Comparison of ENCODE assay signal across 8 cellular contexts in the genomic region with DNA sequence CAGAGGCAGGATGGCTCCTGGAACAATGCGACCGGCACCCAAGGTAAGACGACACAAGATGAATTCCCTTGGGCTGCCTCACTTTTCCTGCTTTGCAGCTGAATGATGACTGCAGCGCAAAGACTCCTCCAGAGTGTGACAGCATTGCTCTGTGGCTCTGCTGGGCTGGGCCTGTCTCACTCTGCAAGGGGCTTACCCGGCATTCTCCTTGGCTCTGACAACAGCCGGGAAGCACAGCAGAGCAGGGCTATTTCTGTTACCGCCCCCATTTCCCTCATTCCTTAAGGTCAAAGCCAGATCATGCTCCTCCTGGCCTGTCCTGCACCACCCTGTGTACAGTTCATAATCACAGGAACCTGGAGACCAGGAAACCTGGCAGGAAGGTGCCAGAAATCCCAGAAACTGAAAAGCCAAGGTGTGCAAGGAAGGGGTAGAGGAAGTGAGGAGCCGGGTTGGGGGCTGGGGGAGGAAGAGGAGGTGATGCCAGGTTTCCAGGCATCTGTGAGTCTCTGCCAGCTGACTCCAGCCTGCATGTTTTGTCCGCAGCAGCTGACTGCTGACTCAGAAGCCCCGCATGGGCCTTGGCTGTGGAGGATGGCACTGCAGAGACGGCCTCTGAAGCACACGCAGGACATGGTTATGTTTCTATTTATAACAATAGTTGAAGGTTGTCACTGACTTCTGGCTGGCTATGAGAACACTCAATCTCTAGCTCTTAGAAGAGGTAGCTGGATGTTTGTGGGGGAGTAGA.
DNase-seq lines count a peak whose midpoint lies in the region; ATAC-seq, FAIRE-seq and TF ChIP-seq lines count a peak whose summit lies in the region.

No MANE protein-coding gene starts in this region.

- TF ChIP-seq CTCF in AG04450 (IDR thresholded peaks at IDR 0.05; ENCODE audit: low read depth, low read length) = peak; percentile 45
- no peak for TF ChIP-seq CTCF in colonic mucosa (IDR thresholded peaks at IDR 0.05)
- TF ChIP-seq CTCF in HepG2 (CRISPR knock-in tag; IDR thresholded peaks at IDR 0.05) = peak; percentile 61

- H3K27me3 ChIP-seq in AG04450 (ENCODE audit: control insufficient read depth, insufficient read depth, low read length) (no peaks in the 10 kb centered on the region), colonic mucosa (no peaks in the 10 kb centered on the region), HepG2 (ENCODE audit: control insufficient read depth in 1 of 2, insufficient read depth in 2 of 2, low read length in 2 of 2) (no peaks in the 10 kb centered on the region), subcutaneous abdominal adipose tissue (ENCODE audit: control insufficient read depth in 5 of 5, insufficient read depth in 4 of 5, low read length in 5 of 5) (no peaks in the 10 kb centered on the region)

- H3K9me3 ChIP-seq in AG04450 (ENCODE audit: control insufficient read depth, insufficient read depth, low read length) (no peaks in the 10 kb centered on the region), colonic mucosa (no peaks in the 10 kb centered on the region), HepG2 (ENCODE audit: low read length) (no peaks in the 10 kb centered on the region), subcutaneous abdominal adipose tissue (ENCODE audit: control insufficient read depth in 5 of 5, low read length in 5 of 5) (no peaks in the 10 kb centered on the region)

- WGBS in HepG2 (ENCODE audit: low lambda C conversion rate) = 86% methylated on average over 10 of the region's 12 CpGs

- H4K20me1 ChIP-seq in HepG2 (ENCODE audit: insufficient read depth, low read length) = no peaks in the 10 kb centered on the region

- H3K4me2 ChIP-seq in HepG2 (ENCODE audit: low read depth, low read length) = no peak overlapping the region

- intact Hi-C loops in colonic mucosa (cut with DNase I) (no loop called here), HepG2 (cut with micrococcal nuclease; ENCODE audit: unreplicated experiment) (no loop called here)

- FAIRE-seq in HepG2 (lab: Jason Lieb, UNC) = no peak

- H3K27ac ChIP-seq in AG04450 (ENCODE audit: low read depth, low read length) (peak overlapping the region; percentile 87), colonic mucosa (no peak overlapping the region), HepG2 (ENCODE audit: extremely low read length, insufficient read depth, low read length) (no peak overlapping the region), subcutaneous abdominal adipose tissue (ENCODE audit: low read depth, low read length) (peak overlapping the region; percentile 14)

- DNase-seq in AG04450 (ENCODE audit: low read depth, low spot score) (peak; percentile 68), NCI-H1694 treated with DMSO at 0.1 percent for 48 hours (lab: John Stamatoyannopoulos, UW) (peak; percentile 58), colonic mucosa (peak; percentile 27), HepG2 (ENCODE audit: low spot score) (no peak), NCI-H748 treated with DMSO at 0.1 percent for 48 hours (lab: John Stamatoyannopoulos, UW) (no peak), NCI-H1092 (lab: John Stamatoyannopoulos, UW) (no peak)

- H3K9ac ChIP-seq in colonic mucosa (ENCODE audit: low read depth in 2 of 2, low read length in 2 of 2) (no peak overlapping the region), HepG2 (ENCODE audit: insufficient read depth, low read depth, low read length) (no peak overlapping the region), subcutaneous abdominal adipose tissue (ENCODE audit: low read length in 5 of 5) (no peak overlapping the region)

- no TSS peak for BruUV-seq in HepG2 (replicated peaks; lab: Mats Ljungman, UMichigan)

- H3K36me3 ChIP-seq in colonic mucosa = no peaks in the 10 kb centered on the region
- peaks cover 7 to 13% of the 10 kb centered on the region in 2 experiments; a peak in 4 of 5 replicates for H3K36me3 ChIP-seq in HepG2 (replicated peaks in 1 of 2; ENCODE audit: control insufficient read depth in 1 of 2, insufficient read depth in 2 of 2, low read length in 2 of 2)
- H3K36me3 ChIP-seq in subcutaneous abdominal adipose tissue (ENCODE audit: control insufficient read depth in 5 of 5, insufficient read depth in 5 of 5, low read length in 5 of 5) = peaks cover 3 to 16% (median 10%) of the 10 kb centered on the region in 5 donors

- H2AFZ ChIP-seq in HepG2 (ENCODE audit: low read length) = no peak overlapping the region

- TF ChIP-seq EP300 in HepG2 (IDR thresholded peaks at IDR 0.05; ENCODE audit: low read depth in 2 of 2, low read length in 2 of 2) = no peak
- TF ChIP-seq EP300 in HepG2 (CRISPR knock-in tag; IDR thresholded peaks at IDR 0.05; ENCODE audit: borderline replicate concordance) = no peak

- H3K79me2 ChIP-seq in HepG2 (ENCODE audit: insufficient read depth, low read length) = peaks cover 42% of the 10 kb centered on the region

- in situ Hi-C loops in HepG2 (cut with HindIII; ENCODE audit: extremely low pct_ligation_motif_present, low pct_unique_long_range_greater_than_20kb) = loop anchor here (10.0 kb wide), 2 partner anchors 114 to 164 kb away; a partner anchor contains a TSS

- no peak for TF ChIP-seq POLR2A in HepG2 (IDR thresholded peaks at IDR 0.05; ENCODE audit: insufficient read depth in 1 of 2, low read depth in 2 of 2, low read length in 2 of 2)

- POLR2A ChIA-PET in AG04450 (lab: Yijun Ruan, JAX) (interaction anchor here (0.5 to 1.3 kb wide), 7 partner anchors 8 to 158 kb away, joined by 3 to 6 read pairs (median 3); no protein-coding TSS in a partner anchor), HepG2 (lab: Yijun Ruan, JAX) (no interaction called here)

- CTCF ChIA-PET in AG04450 (lab: Charles Lee) = interaction anchor here (0.6 to 4.3 kb wide), 4 partner anchors 10 to 166 kb away, joined by 3 to 43 read pairs (median 3); a partner anchor contains a TSS
- CTCF ChIA-PET in HepG2 (lab: Yijun Ruan, JAX; ENCODE audit: low intra/inter-chr PET ratio, low total read pairs) = no interaction called here

- TF ChIP-seq RAD21 in HepG2 (CRISPR knock-in tag; IDR thresholded peaks at IDR 0.05) = no peak

- ATAC-seq in HepG2 = peak; percentile 72
- ATAC-seq in GM21381 (IDR thresholded peaks at IDR 0.05; ENCODE audit: unreplicated experiment) = no peak

- H3K4me3 ChIP-seq in AG04450 (ENCODE audit: low read depth, low read length) (no peak overlapping the region), colonic mucosa (no peak overlapping the region), HepG2 (replicated peaks in 1 of 3; ENCODE audit: insufficient read depth in 1 of 3, low read depth in 2 of 3, low read length in 3 of 3) (no peak overlapping the region), subcutaneous abdominal adipose tissue (ENCODE audit: low read depth in 1 of 5, low read length in 5 of 5) (peak overlapping the region in 1 of 5 donors; percentile 11)

- H3K4me1 ChIP-seq in colonic mucosa = no peaks in the 10 kb centered on the region
- peaks cover 7% of the 10 kb centered on the region; the same call in 1 of the 2 replicates for H3K4me1 ChIP-seq in HepG2 (ENCODE audit: insufficient read depth, low read length)
- peaks cover 10 to 44% (median 30%) of the 10 kb centered on the region in 5 donors for H3K4me1 ChIP-seq in subcutaneous abdominal adipose tissue (ENCODE audit: control insufficient read depth in 5 of 5, insufficient read depth in 5 of 5, low read length in 5 of 5)

TF ChIP-seq in HepG2, 621 proteins besides CTCF, POLR2A, EP300 and RAD21:
- TF ChIP-seq ZNF777 (CRISPR knock-in tag; IDR thresholded peaks at IDR 0.05) (no peak), ZFY (CRISPR knock-in tag; IDR thresholded peaks at IDR 0.05) (0 out of 2 replicates have a peak, but pooled peaks have one; percentile 18), SAFB2 (CRISPR knock-in tag; IDR thresholded peaks at IDR 0.05; ENCODE audit: borderline replicate concordance, low read depth) (no peak), SNAI1 (CRISPR knock-in tag; IDR thresholded peaks at IDR 0.05; ENCODE audit: borderline replicate concordance) (no peak), STAG1 (CRISPR knock-in tag; IDR thresholded peaks at IDR 0.05) (peak; percentile 63), ZC3H4 (CRISPR knock-in tag; IDR thresholded peaks at IDR 0.05; ENCODE audit: borderline replicate concordance) (no peak)
- TF ChIP-seq, protein P1, sequence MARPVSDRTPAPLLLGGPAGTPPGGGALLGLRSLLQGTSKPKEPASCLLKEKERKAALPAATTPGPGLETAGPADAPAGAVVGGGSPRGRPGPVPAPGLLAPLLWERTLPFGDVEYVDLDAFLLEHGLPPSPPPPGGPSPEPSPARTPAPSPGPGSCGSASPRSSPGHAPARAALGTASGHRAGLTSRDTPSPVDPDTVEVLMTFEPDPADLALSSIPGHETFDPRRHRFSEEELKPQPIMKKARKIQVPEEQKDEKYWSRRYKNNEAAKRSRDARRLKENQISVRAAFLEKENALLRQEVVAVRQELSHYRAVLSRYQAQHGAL (CRISPR knock-in tag; IDR thresholded peaks at IDR 0.05; ENCODE audit: not compliant biosample characterization) = no peak

Comparison
In these comparisons a context has a peak if more than half of its experiments do, and no peak if none do; other contexts are left out.
1. DNase-seq: peak in AG04450 (single experiment), NCI-H1694 treated with DMSO at 0.1 percent for 48 hours (single experiment) and colonic mucosa (single experiment); none in HepG2 (single experiment), NCI-H748 treated with DMSO at 0.1 percent for 48 hours (single experiment) and NCI-H1092 (single experiment).
2. H3K27ac ChIP-seq: peak in AG04450 (single experiment) and subcutaneous abdominal adipose tissue (single experiment); none in colonic mucosa (single experiment) and HepG2 (single experiment).